1 cellular context compared by ENCODE assay signal in the genomic region with DNA sequence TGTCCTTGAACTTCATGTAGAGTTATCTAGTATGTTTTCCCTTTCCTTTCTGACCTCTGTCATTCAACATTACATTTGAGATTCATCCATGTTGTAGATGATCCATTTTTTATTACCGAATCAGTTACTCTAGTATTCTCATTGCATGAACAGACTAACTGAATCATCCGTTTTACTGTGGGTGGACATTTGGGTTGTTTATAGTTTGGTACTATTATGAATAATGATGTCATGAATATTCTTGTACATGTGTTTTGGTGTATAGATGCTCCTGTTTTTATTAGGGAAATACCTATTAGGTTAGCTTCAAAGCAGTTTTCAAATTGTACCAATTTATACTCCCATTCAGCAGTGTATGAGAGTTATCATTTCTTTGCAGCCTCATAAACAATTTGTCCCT.
TF ChIP-seq lines count a peak whose summit lies in the region.

No MANE protein-coding gene starts in this region.

TF ChIP-seq in HepG2, 621 proteins besides CTCF, POLR2A, EP300 and RAD21 (continued from another document):
- no peak for TF ChIP-seq ZHX1 (CRISPR knock-in tag; IDR thresholded peaks at IDR 0.05; ENCODE audit: low read depth)
